8 cellular contexts compared by ENCODE assay signal in the genomic region with DNA sequence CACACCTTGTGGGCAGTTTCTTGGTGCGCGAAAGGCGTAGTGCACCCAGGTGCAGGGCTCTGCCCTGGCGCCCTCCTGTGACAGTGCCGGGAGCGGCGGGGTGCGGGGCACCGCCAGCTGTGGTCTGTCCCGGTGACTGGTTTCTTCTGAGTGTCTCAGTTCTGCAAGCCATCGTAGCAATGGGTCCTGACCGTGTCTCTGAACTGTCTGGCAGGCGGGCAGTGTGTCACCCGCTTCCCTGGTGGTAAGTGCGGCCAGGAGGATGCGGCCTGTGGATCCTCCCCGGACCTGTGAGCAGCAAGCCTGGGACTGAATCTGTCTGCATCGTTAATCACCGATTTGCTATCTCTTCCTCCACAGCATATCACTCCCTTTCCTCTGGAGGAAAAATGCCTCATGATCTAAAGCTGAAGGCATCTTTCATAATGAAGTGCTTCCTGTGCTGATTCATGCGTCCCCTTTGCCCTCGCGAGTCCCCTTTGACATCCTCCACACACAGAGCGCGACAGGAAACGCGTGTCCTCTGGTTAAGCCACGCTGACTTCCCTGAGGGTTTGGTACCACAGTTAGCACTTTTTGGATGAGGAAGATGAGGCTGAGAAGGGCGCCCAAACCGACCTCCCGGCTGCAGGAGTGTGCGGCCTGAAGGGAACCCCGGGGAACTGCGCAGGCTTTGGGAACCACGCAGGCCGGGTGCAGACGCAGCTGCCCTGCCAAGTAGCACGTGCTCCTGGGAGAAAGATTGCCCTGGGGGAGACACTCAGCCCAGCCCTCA.
DNase-seq lines count a peak whose midpoint lies in the region; ATAC-seq, FAIRE-seq and TF ChIP-seq lines count a peak whose summit lies in the region.
"Had no signal": no experiment of that assay in that cellular context is flagged by ENCODE, and none has a peak within 500 bp of the region (broad histone marks: within the 10 kb centered on the region; RNA-seq: fewer than 3 reads in every experiment).

No MANE protein-coding gene starts in this region.

- POLR2A ChIA-PET in GM12878 (lab: Charles Lee), result no interaction called here

- WGBS in GM12878 (ENCODE audit: insufficient coverage, insufficient replicate concordance, low lambda C conversion rate, missing lambda C conversion rate), result 5% methylated on average over 33 of the region's 37 CpGs
- whole genome bisulfite sequencing in neuronal stem cell (ENCODE audit: extremely low coverage in 2 of 2, insufficient read length in 2 of 2, insufficient replicate concordance in 1 of 2), 2 donors, result no CpG with 5 or more reads among the region's 37 CpGs
- WGBS in thyroid gland, 2 donors, result 59 to 83% methylated on average over 24 to 25 of the region's 37 CpGs

- no peak for TF ChIP-seq CTCF in GM12878 (IDR thresholded peaks at IDR 0.05 in 2 of 3, conservative IDR thresholded peaks at IDR 0.05 in 1 of 3; ENCODE audit: control insufficient read depth in 2 of 3, extremely low read depth in 1 of 3, insufficient read depth in 1 of 3, low read depth in 3 of 3, low read length in 3 of 3)
- TF ChIP-seq CTCF in thyroid gland (IDR thresholded peaks at IDR 0.05), result no peak

- no TSS peak for BruUV-seq in GM12878 (replicated peaks; lab: Mats Ljungman, UMichigan)

- H3K27ac ChIP-seq in GM12878 (ENCODE audit: control insufficient read depth, insufficient read depth) (no peak overlapping the region), neuronal stem cell (replicated peaks; ENCODE audit: low read length) (no peak overlapping the region), thyroid gland (no peak overlapping the region)

- no peak overlapping the region for H3K4ac ChIP-seq in neuronal stem cell (ENCODE audit: low read length)

- H4K8ac ChIP-seq in neuronal stem cell (ENCODE audit: low read depth, low read length), result no peak overlapping the region

- H4K20me1 ChIP-seq in GM12878 (ENCODE audit: control insufficient read depth, insufficient read depth), result no peaks in the 10 kb centered on the region

- TF ChIP-seq POLR2A in GM12878 (IDR thresholded peaks at IDR 0.05; ENCODE audit: low read depth, low read length) (no peak), thyroid gland (IDR thresholded peaks at IDR 0.05) (no peak)

- peak overlapping the region; percentile 22 for H2BK5ac ChIP-seq in neuronal stem cell (ENCODE audit: low read length)

- H3K4me1 ChIP-seq in GM12878 (ENCODE audit: control insufficient read depth, insufficient read depth, low read length) (peaks cover 3% of the 10 kb centered on the region; the same call in 1 of the 2 replicates), neuronal stem cell (ENCODE audit: control insufficient read depth in 2 of 2, insufficient read depth in 1 of 2, low read depth in 1 of 2, low read length in 2 of 2) (peaks cover 2 to 8% of the 10 kb centered on the region in 2 donors), thyroid gland (peaks cover 7 to 24% of the 10 kb centered on the region in 2 donors)

- H2BK12ac ChIP-seq in neuronal stem cell (ENCODE audit: low read length), result no peak overlapping the region

- peak overlapping the region; percentile 68 for H2BK15ac ChIP-seq in neuronal stem cell (ENCODE audit: low read length)

- peak overlapping the region; percentile 67 for H3K18ac ChIP-seq in neuronal stem cell (ENCODE audit: low read length)

- H2BK120ac ChIP-seq in neuronal stem cell (ENCODE audit: low read depth, low read length), result peak overlapping the region; percentile 10

- H3K23ac ChIP-seq in neuronal stem cell (ENCODE audit: low read depth, low read length, poor library complexity), result no peak overlapping the region

- H3K9me3 ChIP-seq in GM12878 (replicated peaks; ENCODE audit: control insufficient read depth, insufficient read depth, low read length) (no peaks in the 10 kb centered on the region), neuronal stem cell (replicated peaks in 1 of 2; ENCODE audit: control insufficient read depth in 2 of 2, insufficient read depth in 1 of 2, low read depth in 1 of 2, low read length in 2 of 2) (peaks cover 5 to 14% of the 10 kb centered on the region in 2 donors), thyroid gland (no peaks in the 10 kb centered on the region)

- TF ChIP-seq EP300 in GM12878 (IDR thresholded peaks at IDR 0.05; ENCODE audit: borderline replicate concordance in 1 of 2, control insufficient read depth in 1 of 2, low read depth in 2 of 2, low read length in 2 of 2), result no peak

- DNase-seq in GM12878 (ENCODE audit: low read depth, low spot score) (no peak), neuronal stem cell (ENCODE audit: low spot score) (no peak), COR-L47 (lab: John Stamatoyannopoulos, UW) (no peak), thyroid gland (no peak), NCI-H2081 (lab: John Stamatoyannopoulos, UW) (no peak)

- H3K4me3 ChIP-seq in GM12878, result no peak overlapping the region
- no peak overlapping the region for H3K4me3 ChIP-seq in neuronal stem cell (ENCODE audit: low read length in 2 of 2)
- no peak overlapping the region for H3K4me3 ChIP-seq in thyroid gland (replicated peaks in 1 of 3)

- H3K36me3 ChIP-seq in GM12878 (ENCODE audit: control insufficient read depth in 2 of 2, insufficient read depth in 2 of 2, low read length in 1 of 2) (no peaks in the 10 kb centered on the region), neuronal stem cell (replicated peaks in 1 of 2; ENCODE audit: control insufficient read depth in 2 of 2, insufficient read depth in 2 of 2, low read length in 2 of 2) (no peaks in the 10 kb centered on the region), thyroid gland (no peaks in the 10 kb centered on the region)

- no peak overlapping the region for H3K9ac ChIP-seq in GM12878 (ENCODE audit: control insufficient read depth, insufficient read depth, low read length)
- H3K9ac ChIP-seq in neuronal stem cell (ENCODE audit: low read depth, low read length, poor library complexity), result peak overlapping the region; percentile 7

- peak; percentile 48 for ATAC-seq in GM19023 (IDR thresholded peaks at IDR 0.05; ENCODE audit: unreplicated experiment)
- peak; percentile 61 for ATAC-seq in HG03354 (IDR thresholded peaks at IDR 0.05; ENCODE audit: poor library complexity, severe bottlenecking, unreplicated experiment)
- ATAC-seq in GM12878, result peak; percentile 66

- H3K4me2 ChIP-seq in GM12878 (ENCODE audit: control insufficient read depth, insufficient read depth) (no peak overlapping the region), neuronal stem cell (ENCODE audit: insufficient read depth, low read length, poor library complexity, severe bottlenecking) (no peak overlapping the region)

- TF ChIP-seq RAD21 in GM12878 (IDR thresholded peaks at IDR 0.05; ENCODE audit: insufficient read depth, low read depth, low read length), result no peak

- SMC1A ChIA-PET in GM12878 (lab: Charles Lee; ENCODE audit: uncharacterized antibody, unreplicated experiment), result interaction anchor here (1.3 kb wide), 1 partner anchor 19 kb away, joined by 3 read pairs; no protein-coding TSS in a partner anchor

- in situ Hi-C loops in GM12878 (cut with MboI), result loop anchor here (5.0 to 10.0 kb wide), 2 partner anchors 663 to 1120 kb away; no protein-coding TSS in a partner anchor

- no peak for FAIRE-seq in GM12878 (lab: Jason Lieb, UNC)
- FAIRE-seq: keratinocyte had no signal

- H4K91ac ChIP-seq in neuronal stem cell (ENCODE audit: low read depth, low read length, poor library complexity), result no peak overlapping the region

- H2AFZ ChIP-seq in GM12878 (ENCODE audit: control insufficient read depth, low read depth, low read length), result peak overlapping the region; percentile 15; the same call in 1 of the 2 replicates
- peak overlapping the region; percentile 60 for H2AFZ ChIP-seq in neuronal stem cell (ENCODE audit: low read length)

- no peak overlapping the region for H3K14ac ChIP-seq in neuronal stem cell (ENCODE audit: low read length)

- H3K27me3 ChIP-seq in GM12878 (replicated peaks in 1 of 2; ENCODE audit: control insufficient read depth in 2 of 2, insufficient read depth in 2 of 2, low read length in 1 of 2) (peaks cover 0 to 1% of the 10 kb centered on the region in 2 experiments; a peak in 1 of 4 replicates), neuronal stem cell (ENCODE audit: control insufficient read depth in 3 of 3, insufficient read depth in 3 of 3, low read depth in 1 of 3, low read length in 3 of 3) (no peaks in the 10 kb centered on the region), thyroid gland (no peaks in the 10 kb centered on the region)

- RAD21 ChIA-PET in GM12878 (lab: Charles Lee; ENCODE audit: unreplicated experiment), result interaction anchor here (0.6 kb wide), 1 partner anchor 138 kb away, joined by 3 read pairs; no protein-coding TSS in a partner anchor

- CTCF ChIA-PET in GM12878 (lab: Yijun Ruan, JAX), result no interaction called here

- H3K79me1 ChIP-seq in neuronal stem cell (ENCODE audit: low read depth, low read length), result no peaks in the 10 kb centered on the region

- intact Hi-C loops in GM12878 (cut with micrococcal nuclease; ENCODE audit: unreplicated experiment), result loop anchor here (5.0 to 10.0 kb wide), 2 partner anchors 410 to 498 kb away; no protein-coding TSS in a partner anchor
- intact Hi-C loops in thyroid gland (cut with DNase I), result loop anchor here (10.0 kb wide), 4 partner anchors 420 to 1190 kb away; a partner anchor contains a TSS

- peak overlapping the region; percentile 60 for H2AK5ac ChIP-seq in neuronal stem cell (ENCODE audit: low read depth, low read length)

- H3K79me2 ChIP-seq in GM12878 (ENCODE audit: control insufficient read depth, insufficient read depth, low read length), result no peaks in the 10 kb centered on the region

TF ChIP-seq in GM12878, 131 proteins besides CTCF, POLR2A, EP300 and RAD21:
- TF ChIP-seq TCF3 (IDR thresholded peaks at IDR 0.05; ENCODE audit: borderline replicate concordance, insufficient read depth, low read depth, low read length) (peak; percentile 90), SRF (IDR thresholded peaks at IDR 0.05; ENCODE audit: low read depth in 2 of 2, low read length in 2 of 2) (no peak), TCF12 (IDR thresholded peaks at IDR 0.05; ENCODE audit: low read depth, low read length) (peak; percentile 69; the same call in 1 of the 2 replicates)
